ENCODE assay signal across 13 cellular contexts in the genomic region with DNA sequence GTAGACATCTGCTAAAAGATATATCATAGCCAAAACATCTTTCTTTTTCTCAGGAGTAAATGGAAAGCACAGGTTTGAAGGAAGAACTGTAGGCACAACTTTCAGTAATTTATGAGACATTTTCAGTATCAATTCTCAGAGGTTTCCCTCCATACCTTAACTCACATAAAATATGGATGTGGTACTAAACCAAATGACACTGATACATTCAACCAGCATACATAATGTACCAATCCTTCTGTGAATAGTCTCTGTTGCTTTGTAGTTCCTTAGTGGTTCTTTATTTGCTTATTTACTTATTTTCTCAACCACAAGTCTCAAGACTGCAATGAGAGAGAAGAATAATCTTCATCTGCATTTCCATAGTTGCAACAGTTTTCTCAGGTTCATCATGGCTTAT.
"Had no signal": no experiment of that assay in that cellular context is flagged by ENCODE, and none has a peak within 500 bp of the region (broad histone marks: within the 10 kb centered on the region; RNA-seq: fewer than 3 reads in every experiment).

No MANE protein-coding gene starts in this region.

- H3K27me3 ChIP-seq: brain microvascular endothelial cell, thyroid gland, uterus had no signal

- H3K36me3 ChIP-seq: brain microvascular endothelial cell, thyroid gland, uterus had no signal

- H3K4me1 ChIP-seq: thyroid gland, uterus had no signal

- DNase-seq: activated CD4-positive, alpha-beta memory T cell treated with anti-CD3 and anti-CD28 coated beads for 36 hours; activated effector memory CD4-positive, alpha-beta T cell treated with anti-CD3 and anti-CD28 coated beads, Interleukin-2, amount 50 U/mL, for 16 hours; activated T-cell treated with anti-CD3 and anti-CD28 coated beads, Interleukin-2, amount 50 U/mL, for 4 hours; amygdala; brain microvascular endothelial cell; cerebellar nuclear complex; effector memory CD8-positive, alpha-beta T cell; erythroblast; left ventricle myocardium superior; mesendoderm; nephron progenitor cell; thyroid gland; uterus had no signal

- H3K9me3 ChIP-seq: thyroid gland, uterus had no signal

- H3K27ac ChIP-seq: brain microvascular endothelial cell, thyroid gland, uterus had no signal

- H3K4me3 ChIP-seq: thyroid gland, uterus had no signal

- ATAC-seq: activated T-cell treated with anti-CD3 and anti-CD28 coated beads, Interleukin-2, amount 50 U/mL, for 4 hours; effector memory CD8-positive, alpha-beta T cell; left ventricle myocardium superior had no signal
